ENCODE assay signal across 8 cellular contexts in the genomic region with DNA sequence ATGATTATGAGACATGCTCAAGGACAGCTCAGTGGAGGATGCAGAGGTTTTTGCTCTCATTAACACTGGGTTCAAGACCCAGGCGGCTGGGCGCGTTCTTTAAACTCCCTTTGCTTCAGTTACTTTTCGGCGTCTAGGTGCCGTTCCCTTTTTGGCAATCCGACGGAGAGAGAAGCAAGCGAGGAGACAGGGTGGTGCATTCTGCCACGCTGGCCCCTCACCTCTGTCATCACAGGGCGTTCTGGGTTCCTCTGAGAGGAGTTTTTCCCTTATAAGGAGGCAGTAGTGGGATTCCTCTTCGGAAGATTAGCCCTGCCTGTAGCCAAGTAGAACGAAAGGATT. TPM values are rescaled to one million over a fixed set of nuclear protein-coding genes. Genes with fewer than 3 reads are reported as not detected.
DNase-seq lines count a peak whose midpoint lies in the region; ATAC-seq and TF ChIP-seq lines count a peak whose summit lies in the region.

No MANE protein-coding gene starts in this region.

- CTCF ChIA-PET in Panc1 (lab: Charles Lee), result interaction anchor here (0.5 to 0.7 kb wide), 3 partner anchors 19 to 124 kb away, joined by 3 to 4 read pairs (median 4); no protein-coding TSS in a partner anchor

- no peaks in the 10 kb centered on the region for H4K20me1 ChIP-seq in neural progenitor cell (ENCODE audit: low read depth)

- 0 to 1% methylated on average over 13 of the region's 13 CpGs for WGBS in testis, 2 donors

- peak overlapping the region; percentile 65 for H3K9ac ChIP-seq in neural progenitor cell

- TF ChIP-seq CTCF in Panc1 (IDR thresholded peaks at IDR 0.05), result no peak
- TF ChIP-seq CTCF in foreskin fibroblast (IDR thresholded peaks at IDR 0.05; ENCODE audit: low read depth, low read length), result no peak
- no peak for TF ChIP-seq CTCF in neural progenitor cell (IDR thresholded peaks at IDR 0.05)
- TF ChIP-seq CTCF in testis (IDR thresholded peaks at IDR 0.05), result no peak

- peaks cover 16% of the 10 kb centered on the region for H3K4me1 ChIP-seq in Panc1 (ENCODE audit: control insufficient read depth, insufficient read depth, low read length)
- H3K4me1 ChIP-seq in neural progenitor cell, result peaks cover 6% of the 10 kb centered on the region
- H3K4me1 ChIP-seq in testis, result peaks cover 9% of the 10 kb centered on the region

- H3K27ac ChIP-seq in Panc1 (ENCODE audit: low read length), result peak overlapping the region; percentile 98
- H3K27ac ChIP-seq in neural progenitor cell, result peak overlapping the region; percentile 91
- peak overlapping the region; percentile 96 to 99 for H3K27ac ChIP-seq in testis

- peak; percentile 54 for DNase-seq in GF-D8 (lab: John Stamatoyannopoulos, UW)
- no peak for DNase-seq in Panc1 (ENCODE audit: low read depth, low spot score)
- DNase-seq in activated T-helper 1 cell treated with anti-CD3 and anti-CD28 coated beads, Interleukin-2, amount 50 U/mL, for 16 hours (ENCODE audit: low read depth in 1 of 2, low spot score in 1 of 2), result peak; percentile 28 to 38
- peak; percentile 62 to 82 for DNase-seq in foreskin fibroblast
- DNase-seq in neural progenitor cell (ENCODE audit: low spot score), result peak; percentile 79
- peak; percentile 77 for DNase-seq in testis
- DNase-seq in NCI-H1048 (lab: John Stamatoyannopoulos, UW), result no peak

- peaks cover 5% of the 10 kb centered on the region for H3K9me3 Mint-ChIP-seq in neural progenitor cell

- H3K4me3 ChIP-seq in Panc1 (ENCODE audit: low read depth in 2 of 2, low read length in 2 of 2), result peak overlapping the region; percentile 82 to 93
- H3K4me3 ChIP-seq in foreskin fibroblast (ENCODE audit: low read depth in 1 of 2, low read length in 2 of 2), result peak overlapping the region; percentile 82 to 97
- peak overlapping the region; percentile 73 for H3K4me3 ChIP-seq in neural progenitor cell
- H3K4me3 ChIP-seq in testis, result peak overlapping the region; percentile 60 to 80

- H3K9me3 ChIP-seq in Panc1 (ENCODE audit: control insufficient read depth, insufficient read depth, low read depth, low read length), result no peaks in the 10 kb centered on the region
- H3K9me3 ChIP-seq in neural progenitor cell (ENCODE audit: low read depth), result no peaks in the 10 kb centered on the region
- no peaks in the 10 kb centered on the region for H3K9me3 ChIP-seq in testis

- no peaks in the 10 kb centered on the region for H3K79me2 ChIP-seq in neural progenitor cell (ENCODE audit: low read depth)

- peaks cover 12% of the 10 kb centered on the region for H3K27me3 Mint-ChIP-seq in neural progenitor cell (ENCODE audit: insufficient read depth, low read depth)

- in situ Hi-C loops in Panc1 (cut with HindIII; ENCODE audit: low pct_unique_long_range_greater_than_20kb, low sequenced_read_pairs), result no loop called here

- BruUV-seq in Panc1 (replicated peaks; lab: Mats Ljungman, UMichigan), result no TSS peak

- no peaks in the 10 kb centered on the region for H3K27me3 ChIP-seq in Panc1 (ENCODE audit: control insufficient read depth, insufficient read depth, low read length)
- no peaks in the 10 kb centered on the region for H3K27me3 ChIP-seq in neural progenitor cell
- no peaks in the 10 kb centered on the region for H3K27me3 ChIP-seq in testis

- peak; percentile 9 for ATAC-seq in HG03108 (IDR thresholded peaks at IDR 0.05; ENCODE audit: unreplicated experiment)
- ATAC-seq in Panc1, result peak; percentile 10; the same call in 1 of the 2 replicates

- peak overlapping the region; percentile 100 for H3K27ac Mint-ChIP-seq in neural progenitor cell

- H2AFZ ChIP-seq in neural progenitor cell (replicated peaks), result peak overlapping the region; percentile 98

- H3K36me3 ChIP-seq in Panc1 (ENCODE audit: control insufficient read depth, insufficient read depth, low read length) (peaks cover 3% of the 10 kb centered on the region; the same call in 1 of the 2 replicates), neural progenitor cell (no peaks in the 10 kb centered on the region), testis (ENCODE audit: low read depth, missing control alignments) (no peaks in the 10 kb centered on the region)

- intact Hi-C loops in Panc1 (cut with micrococcal nuclease; ENCODE audit: unreplicated experiment) (no loop called here), testis (cut with DNase I; ENCODE audit: low total_unique reads) (no loop called here)

- no peak overlapping the region for H3K4me3 Mint-ChIP-seq in neural progenitor cell

- POLR2A ChIA-PET in Panc1 (lab: Charles Lee), result interaction anchor here (0.8 kb wide), 1 partner anchor 241 kb away, joined by 17 read pairs; a partner anchor contains a TSS

- peaks cover 2% of the 10 kb centered on the region for H3K36me3 Mint-ChIP-seq in neural progenitor cell

- TF ChIP-seq POLR2A in testis (IDR thresholded peaks at IDR 0.05), result peak; percentile 8

- peaks cover 14% of the 10 kb centered on the region for H3K4me1 Mint-ChIP-seq in neural progenitor cell

- peaks cover 24% of the 10 kb centered on the region for H3F3A ChIP-seq in neural progenitor cell (ENCODE audit: low read depth)

- peak overlapping the region; percentile 81 for H3K4me2 ChIP-seq in neural progenitor cell

RNA-seq across cellular contexts. Expression of a gene that starts 9.0 kb away (rescaled TPM):
- total RNA-seq in Panc1 (2021; ENCODE audit: unreplicated experiment), result 38.3 TPM
- polyA plus RNA-seq in Panc1 (2012; ENCODE audit: insufficient read length), result 17.4 TPM
- total RNA-seq in neural progenitor cell (ENCODE audit: low replicate concordance), result 60.5 and 83.0 TPM in 2 replicates
- total RNA-seq in testis, result 10 to 100 TPM; 81.3 to 98.7 TPM
- 13.8 TPM for polyA plus RNA-seq in testis (ENCODE audit: insufficient read depth, low read depth, low replicate concordance)

RNA-seq across cellular contexts. Expression of a gene that starts 31.3 kb away (rescaled TPM):
- total RNA-seq in Panc1 (2021; ENCODE audit: unreplicated experiment) (63.2 TPM), neural progenitor cell (ENCODE audit: low replicate concordance) (41.6 and 48.7 TPM in 2 replicates), testis (10 to 100 TPM; 45.2 to 51.8 TPM)
- 51.1 TPM for polyA plus RNA-seq in Panc1 (2012; ENCODE audit: insufficient read length)
- 41.3 TPM for polyA plus RNA-seq in testis (ENCODE audit: insufficient read depth, low read depth, low replicate concordance)

Comparison
In these comparisons a context has a peak if more than half of its experiments do, and no peak if none do; other contexts are left out.
1. DNase-seq: peak in GF-D8 (single experiment), activated T-helper 1 cell treated with anti-CD3 and anti-CD28 coated beads, Interleukin-2, amount 50 U/mL, for 16 hours (2 of 2), foreskin fibroblast (2 of 2), neural progenitor cell (single experiment) and testis (single experiment); none in Panc1 (single experiment) and NCI-H1048 (single experiment).
2. Peak in every context shown above with its lines, with median percentiles within 50 percentile points of each other: H3K27ac ChIP-seq and H3K4me3 ChIP-seq.